Comparison of ENCODE assay signal across 8 cellular contexts in genomic region chr19:6739390-6739883, GRCh38. TPM values are rescaled to one million over a fixed set of nuclear protein-coding genes. Genes with fewer than 3 reads are reported as not detected.
DNase-seq lines count a peak whose midpoint lies in the region; ATAC-seq lines count a peak whose summit lies in the region.

TSS of gene TRIP10 (plus strand) at chr19:6739680. CDS start at chr19:6739762, 82 bp downstream.

- no peaks in the 10 kb centered on the region for H3K27me3 ChIP-seq in CD4-positive, CD25-positive, alpha-beta regulatory T cell (ENCODE audit: control insufficient read depth, insufficient read depth, low read length)

- DNase-seq in CD4-positive, CD25-positive, alpha-beta regulatory T cell = peak; percentile 75 to 80 (median 80)
- DNase-seq in SKM-1 (lab: John Stamatoyannopoulos, UW; ENCODE audit: unreplicated experiment) = peak; percentile 59
- peak; percentile 88 for DNase-seq in glomerular visceral epithelial cell (ENCODE audit: extremely low spot score)
- peak; percentile 54 for DNase-seq in occipital lobe (lab: John Stamatoyannopoulos, UW)
- peak in 46 of 49 donors; percentile 26 to 87 (median 70) for DNase-seq in substantia nigra (lab: John Stamatoyannopoulos, UW)
- no peak for DNase-seq in NCI-H187 (lab: John Stamatoyannopoulos, UW)

- no peaks in the 10 kb centered on the region for H3K9me3 ChIP-seq in CD4-positive, CD25-positive, alpha-beta regulatory T cell (ENCODE audit: control insufficient read depth in 2 of 2, low read length in 2 of 2)

- peak in 1 of 2 donors; percentile 4 for ATAC-seq in CD4-positive, CD25-positive, alpha-beta regulatory T cell (ENCODE audit: low read depth in 2 of 2)

- H3K4me1 ChIP-seq in CD4-positive, CD25-positive, alpha-beta regulatory T cell (ENCODE audit: control insufficient read depth, insufficient read depth, low read length, poor library complexity, severe bottlenecking) = peaks cover 44% of the 10 kb centered on the region

- peak within 1 kb of the TSS; percentile 90 to 100 (median 98) for H3K4me3 Mint-ChIP-seq in CD4-positive, CD25-positive, alpha-beta regulatory T cell
- peak within 1 kb of the TSS; percentile 70 to 98 (median 90) for H3K4me3 Mint-ChIP-seq in IgD-negative memory B cell
- H3K4me3 Mint-ChIP-seq in activated naive CD8-positive, alpha-beta T cell = peak within 1 kb of the TSS; percentile 97

- peak within 1 kb of the TSS; percentile 94 for H3K27ac ChIP-seq in CD4-positive, CD25-positive, alpha-beta regulatory T cell (ENCODE audit: insufficient read depth, low read length, poor library complexity, severe bottlenecking)
- H3K27ac ChIP-seq in substantia nigra (ENCODE audit: low read depth, low read length, poor library complexity, severe bottlenecking) = peak within 1 kb of the TSS; percentile 80

- peak within 1 kb of the TSS; percentile 58 for H3K4me3 ChIP-seq in CD4-positive, CD25-positive, alpha-beta regulatory T cell (ENCODE audit: low read depth, low read length)

- peak within 1 kb of the TSS; percentile 91 to 97 (median 96) for H3K27ac Mint-ChIP-seq in CD4-positive, CD25-positive, alpha-beta regulatory T cell
- H3K27ac Mint-ChIP-seq in IgD-negative memory B cell = peak within 1 kb of the TSS; percentile 76 to 98 (median 95)
- H3K27ac Mint-ChIP-seq in activated naive CD8-positive, alpha-beta T cell = peak within 1 kb of the TSS; percentile 97

- no peaks in the 10 kb centered on the region for H3K36me3 ChIP-seq in CD4-positive, CD25-positive, alpha-beta regulatory T cell (ENCODE audit: control insufficient read depth, insufficient read depth, low read length)

- H3K36me3 Mint-ChIP-seq in CD4-positive, CD25-positive, alpha-beta regulatory T cell = peaks cover 12% of the 10 kb centered on the region
- no peaks in the 10 kb centered on the region for H3K36me3 Mint-ChIP-seq in IgD-negative memory B cell
- peaks cover 2% of the 10 kb centered on the region for H3K36me3 Mint-ChIP-seq in activated naive CD8-positive, alpha-beta T cell

- H3K9me3 Mint-ChIP-seq in CD4-positive, CD25-positive, alpha-beta regulatory T cell = no peaks in the 10 kb centered on the region
- no peaks in the 10 kb centered on the region for H3K9me3 Mint-ChIP-seq in IgD-negative memory B cell
- no peaks in the 10 kb centered on the region for H3K9me3 Mint-ChIP-seq in activated naive CD8-positive, alpha-beta T cell (ENCODE audit: low read depth)

- peaks cover 8% of the 10 kb centered on the region for H3K27me3 Mint-ChIP-seq in CD4-positive, CD25-positive, alpha-beta regulatory T cell
- no peaks in the 10 kb centered on the region for H3K27me3 Mint-ChIP-seq in IgD-negative memory B cell
- no peaks in the 10 kb centered on the region for H3K27me3 Mint-ChIP-seq in activated naive CD8-positive, alpha-beta T cell

- peaks cover 10 to 45% (median 21%) of the 10 kb centered on the region in 4 donors for H3K4me1 Mint-ChIP-seq in CD4-positive, CD25-positive, alpha-beta regulatory T cell
- H3K4me1 Mint-ChIP-seq in IgD-negative memory B cell = peaks cover 29 to 35% (median 34%) of the 10 kb centered on the region in 3 donors
- H3K4me1 Mint-ChIP-seq in activated naive CD8-positive, alpha-beta T cell (ENCODE audit: low read depth) = peaks cover 32% of the 10 kb centered on the region

RNA-seq across cellular contexts. Expression of gene TRIP10, which starts in this region (rescaled TPM):
- 2.6 TPM for total RNA-seq in CD4-positive, CD25-positive, alpha-beta regulatory T cell
- polyA plus RNA-seq in CD4-positive, CD25-positive, alpha-beta regulatory T cell = under 1 TPM in 3 of 4 donors, not detected in 1; 0.37 to 0.51 (median 0.38) TPM
- polyA plus RNA-seq in IgD-negative memory B cell = 4.0 TPM
- total RNA-seq in occipital lobe = 3.0 TPM

Comparison
In these comparisons a context has a peak if more than half of its experiments do, and no peak if none do; other contexts are left out.
1. DNase-seq: peak in CD4-positive, CD25-positive, alpha-beta regulatory T cell (3 of 3), SKM-1 (single experiment), glomerular visceral epithelial cell (single experiment), occipital lobe (single experiment) and substantia nigra (46 of 49); none in NCI-H187 (0 of 2).
2. Peak in every context shown above with its lines, with median percentiles within 50 percentile points of each other: H3K27ac Mint-ChIP-seq and H3K4me3 Mint-ChIP-seq.